In the genomic region with DNA sequence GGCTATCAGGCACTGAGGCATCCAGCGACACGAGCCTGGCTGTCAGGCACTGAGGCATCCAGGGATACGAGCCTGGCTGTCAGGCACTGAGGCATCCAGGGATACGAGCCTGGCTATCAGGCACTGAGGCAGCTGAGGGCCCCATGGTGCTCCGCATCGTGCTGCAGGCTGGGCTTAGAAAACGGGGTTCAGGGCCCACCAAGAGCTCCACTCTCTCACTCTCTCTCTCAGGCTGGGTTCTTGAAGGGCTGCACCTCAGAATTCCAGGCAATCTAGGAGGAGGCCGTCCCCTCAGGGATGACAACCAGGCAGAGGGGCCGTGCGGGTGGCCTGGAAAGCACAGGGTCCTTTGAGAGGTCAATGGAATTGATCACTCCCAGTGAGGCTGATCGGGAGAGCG, we compare ENCODE assay signal across 14 cellular contexts.
"Had no signal": no experiment of that assay in that cellular context is flagged by ENCODE, and none has a peak within 500 bp of the region (broad histone marks: within the 10 kb centered on the region; RNA-seq: fewer than 3 reads in every experiment).

No MANE protein-coding gene starts in this region.

- H3K27ac ChIP-seq: brain microvascular endothelial cell, esophagus squamous epithelium, SJSA1, skin epidermis, transverse colon had no signal

- H3K4me1 ChIP-seq: esophagus squamous epithelium, SJSA1, transverse colon had no signal

- H3K9me3 ChIP-seq: SJSA1, transverse colon had no signal

- H3K36me3 ChIP-seq: brain microvascular endothelial cell, esophagus squamous epithelium, SJSA1, transverse colon had no signal

- DNase-seq: activated CD4-positive, alpha-beta memory T cell treated with anti-CD3 and anti-CD28 coated beads for 36 hours; activated CD4-positive, CD25-positive, alpha-beta regulatory T cell treated with anti-CD3 and anti-CD28 coated beads, Interleukin-2, amount 50 U/mL, for 72 hours; activated CD8-positive, alpha-beta memory T cell treated with anti-CD3 and anti-CD28 coated beads, Interleukin-2, amount 50 U/mL, for 4 hours; amygdala; brain microvascular endothelial cell; esophagus squamous epithelium; foreskin fibroblast; mesendoderm; nephron progenitor cell; SW 1271; transverse colon had no signal

- ATAC-seq: stimulated activated effector memory CD8-positive, alpha-beta T cell treated with anti-CD3 and anti-CD28 coated beads, Interleukin-12 subunit alpha, Interleukin-12 subunit beta, amount 100 ng/mL, for 72 hours had no signal

- H3K4me3 ChIP-seq: esophagus squamous epithelium, SJSA1, skin epidermis, transverse colon had no signal
